12 cellular contexts compared by ENCODE assay signal in the genomic region with DNA sequence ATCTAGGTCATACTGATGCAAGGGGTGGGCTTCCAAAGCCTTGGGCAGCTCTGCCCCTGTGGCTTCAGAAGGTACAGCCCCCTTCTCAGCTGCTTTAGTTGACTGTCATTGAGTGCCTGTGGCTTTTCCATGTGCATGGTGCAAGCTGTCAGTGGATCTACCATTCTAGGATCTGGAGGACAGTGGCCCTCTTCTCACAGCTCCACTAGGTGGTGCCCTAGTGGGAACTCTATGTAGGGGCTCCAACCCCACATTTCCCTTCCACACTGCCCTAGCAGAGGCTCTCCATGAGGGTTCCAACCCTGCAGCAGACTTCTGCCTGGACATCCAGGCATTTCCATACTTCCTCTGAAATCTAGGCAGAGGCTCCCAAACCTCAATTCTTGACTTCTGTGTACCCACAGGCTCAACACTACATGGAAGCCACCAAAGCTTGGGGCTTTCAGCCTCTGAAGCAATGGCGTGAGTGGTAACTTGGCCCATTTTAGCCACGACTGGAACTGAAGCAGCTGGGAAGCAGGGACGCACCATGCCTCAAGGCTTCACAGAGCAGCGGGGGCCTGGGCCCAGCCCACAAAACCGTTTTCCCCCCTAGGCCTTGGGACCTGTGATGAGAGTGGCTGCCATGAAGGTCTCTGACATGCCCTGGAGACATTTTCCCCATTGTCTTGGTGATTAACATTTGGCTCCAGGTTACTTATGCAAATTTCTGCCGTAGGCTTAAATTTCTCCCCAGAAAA. TPM values are rescaled to one million over a fixed set of nuclear protein-coding genes. Genes with fewer than 3 reads are reported as not detected.
"Had no signal": no experiment of that assay in that cellular context is flagged by ENCODE, and none has a peak within 500 bp of the region (broad histone marks: within the 10 kb centered on the region; RNA-seq: fewer than 3 reads in every experiment).

No MANE protein-coding gene starts in this region.

RNA-seq across cellular contexts. Expression of gene KIAA1755, which starts 20.8 kb away (rescaled TPM):
- total RNA-seq: activated CD4-positive, alpha-beta T cell treated with anti-CD3 and anti-CD28 coated beads, Interleukin-2, amount 10 ng/mL, durations not matched to agents 7 days and 5 days; activated CD8-positive, alpha-beta memory T cell treated with anti-CD3 and anti-CD28 coated beads, Interleukin-2, amount 10 ng/mL, durations not matched to agents 7 days and 5 days; activated CD8-positive, alpha-beta T cell treated with anti-CD3 and anti-CD28 coated beads for 36 hours; activated T-helper 1 cell treated with anti-CD3 and anti-CD28 coated beads, Interleukin-12 subunit alpha, Interleukin-12 subunit beta, Interleukin-2, Interleukin-4 antibody, amounts not matched to agents 30 ng/mL and 10 ng/mL and 1 ng/mL, durations not matched to agents 14 hours and 24 hours and 36 hours; dermis microvascular lymphatic vessel endothelial cell; natural killer cell had no signal

RNA-seq across cellular contexts. Expression of gene BPI, which starts 22.6 kb away (rescaled TPM):
- total RNA-seq: activated CD4-positive, alpha-beta T cell treated with anti-CD3 and anti-CD28 coated beads, Interleukin-2, amount 10 ng/mL, durations not matched to agents 7 days and 5 days; activated CD8-positive, alpha-beta memory T cell treated with anti-CD3 and anti-CD28 coated beads, Interleukin-2, amount 10 ng/mL, durations not matched to agents 7 days and 5 days; activated CD8-positive, alpha-beta T cell treated with anti-CD3 and anti-CD28 coated beads for 36 hours; activated T-helper 1 cell treated with anti-CD3 and anti-CD28 coated beads, Interleukin-12 subunit alpha, Interleukin-12 subunit beta, Interleukin-2, Interleukin-4 antibody, amounts not matched to agents 30 ng/mL and 10 ng/mL and 1 ng/mL, durations not matched to agents 14 hours and 24 hours and 36 hours; body of pancreas; dermis microvascular lymphatic vessel endothelial cell; endothelial cell of umbilical vein; esophagus mucosa; right atrium auricular region; ureter had no signal
- polyA plus RNA-seq: endothelial cell of umbilical vein, pancreas had no signal
